ENCODE assay signal across 17 cellular contexts in the genomic region with DNA sequence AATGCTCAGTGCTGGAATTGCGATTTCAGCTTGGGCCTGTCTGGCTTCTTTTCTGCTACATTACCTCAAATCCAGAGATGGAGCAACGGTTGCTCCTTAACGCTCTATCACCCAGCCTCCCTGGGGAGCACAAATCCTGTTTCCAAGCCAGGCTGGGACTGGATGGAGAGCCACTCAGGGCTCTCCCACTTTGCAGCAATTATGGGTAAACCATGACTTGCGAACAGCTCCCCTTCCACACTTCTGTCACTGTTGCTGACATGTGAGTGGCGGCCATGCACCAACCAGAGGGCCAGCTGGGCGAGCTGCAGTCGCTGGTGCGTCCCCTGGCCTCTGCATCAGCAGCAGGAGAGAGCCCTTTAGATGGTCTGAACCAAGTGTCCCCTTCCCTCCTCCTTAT.
DNase-seq lines count a peak whose midpoint lies in the region; ATAC-seq and TF ChIP-seq lines count a peak whose summit lies in the region.
"Had no signal": no experiment of that assay in that cellular context is flagged by ENCODE, and none has a peak within 500 bp of the region (broad histone marks: within the 10 kb centered on the region; RNA-seq: fewer than 3 reads in every experiment).

No MANE protein-coding gene starts in this region.

- H3K27me3 ChIP-seq in breast epithelium, result no peaks in the 10 kb centered on the region
- H3K27me3 ChIP-seq in mammary epithelial cell (ENCODE audit: insufficient read depth, low read length), result peaks cover 4% of the 10 kb centered on the region
- no peaks in the 10 kb centered on the region for H3K27me3 ChIP-seq in vagina
- H3K27me3 ChIP-seq: spleen, upper lobe of right lung had no signal

- BruUV-seq in mammary epithelial cell (replicated peaks; lab: Mats Ljungman, UMichigan), result no TSS peak

- no peaks in the 10 kb centered on the region for H4K20me1 ChIP-seq in mammary epithelial cell (ENCODE audit: insufficient read depth, low read length)

- H3K36me3 ChIP-seq in breast epithelium, result no peaks in the 10 kb centered on the region
- no peaks in the 10 kb centered on the region for H3K36me3 ChIP-seq in mammary epithelial cell (ENCODE audit: insufficient read depth, low read length)
- H3K36me3 ChIP-seq in SK-N-MC (ENCODE audit: insufficient read depth, low read length), result no peaks in the 10 kb centered on the region
- H3K36me3 ChIP-seq in vagina, result no peaks in the 10 kb centered on the region
- H3K36me3 ChIP-seq: spleen, upper lobe of right lung had no signal

- H3K9me3 ChIP-seq in breast epithelium (no peaks in the 10 kb centered on the region), mammary epithelial cell (replicated peaks; ENCODE audit: insufficient read depth, low read length) (no peaks in the 10 kb centered on the region), SK-N-MC (ENCODE audit: low read depth, low read length) (no peaks in the 10 kb centered on the region), vagina (no peaks in the 10 kb centered on the region), T-helper 17 cell (ENCODE audit: control insufficient read depth, low read length, poor library complexity, severe bottlenecking) (no peaks in the 10 kb centered on the region)
- H3K9me3 ChIP-seq: spleen, upper lobe of right lung had no signal

- H3K27ac Mint-ChIP-seq in nephron, result peak overlapping the region; percentile 90 to 99 (median 97)
- no peak overlapping the region for H3K27ac Mint-ChIP-seq in T-helper 17 cell

- peak overlapping the region; percentile 48 to 87 for H3K27ac ChIP-seq in breast epithelium
- no peak overlapping the region for H3K27ac ChIP-seq in mammary epithelial cell (ENCODE audit: insufficient read depth, low read depth, low read length)
- H3K27ac ChIP-seq in SK-N-MC, result peak overlapping the region; percentile 99
- peak overlapping the region; percentile 84 for H3K27ac ChIP-seq in vagina
- H3K27ac ChIP-seq: upper lobe of right lung had no signal

- TF ChIP-seq POLR2A in breast epithelium (IDR thresholded peaks at IDR 0.05) (no peak), vagina (IDR thresholded peaks at IDR 0.05) (no peak)

- intact Hi-C loops in breast epithelium (cut with DNase I; ENCODE audit: low total_unique reads), result no loop called here
- intact Hi-C loops in mammary epithelial cell (cut with micrococcal nuclease), result no loop called here
- intact Hi-C loops in vagina (cut with DNase I), result no loop called here

- H3K4me1 ChIP-seq in breast epithelium, result peaks cover 0 to 6% of the 10 kb centered on the region in 2 donors
- H3K4me1 ChIP-seq in mammary epithelial cell (ENCODE audit: insufficient read depth, low read length), result no peaks in the 10 kb centered on the region
- H3K4me1 ChIP-seq in vagina, result peaks cover 31% of the 10 kb centered on the region
- H3K4me1 ChIP-seq: spleen, upper lobe of right lung had no signal

- no peaks in the 10 kb centered on the region for H3K27me3 Mint-ChIP-seq in nephron (ENCODE audit: low read depth)
- H3K27me3 Mint-ChIP-seq in T-helper 17 cell, result peaks cover 7% of the 10 kb centered on the region

- no peak overlapping the region for H2AFZ ChIP-seq in mammary epithelial cell (ENCODE audit: low read depth, low read length)

- DNase-seq in breast epithelium (ENCODE audit: low spot score in 2 of 2), result no peak
- DNase-seq in mammary epithelial cell, result no peak
- DNase-seq in SK-N-MC (ENCODE audit: low read depth, low spot score), result no peak
- no peak for DNase-seq in vagina (ENCODE audit: extremely low spot score in 2 of 2)
- no peak for DNase-seq in T-helper 17 cell
- no peak for DNase-seq in NCI-H345 (lab: John Stamatoyannopoulos, UW)
- DNase-seq: activated CD8-positive, alpha-beta memory T cell treated with anti-CD3 and anti-CD28 coated beads for 24 hours; activated naive CD8-positive, alpha-beta T cell treated with anti-CD3 and anti-CD28 coated beads, Interleukin-2, amount 50 U/mL, for 24 hours; CD8-positive, alpha-beta T cell; effector CD8-positive, alpha-beta T cell; H7; NCI-H1092; NCI-H2227 treated with DMSO at 0.1 percent for 48 hours; spleen; upper lobe of right lung had no signal

- CTCF ChIA-PET in mammary epithelial cell (lab: Charles Lee; ENCODE audit: low non-redundant PET), result no interaction called here

- H3K4me3 Mint-ChIP-seq in nephron, result no peak overlapping the region
- no peak overlapping the region for H3K4me3 Mint-ChIP-seq in T-helper 17 cell
- H3K4me3 Mint-ChIP-seq: activated naive CD8-positive, alpha-beta T cell treated with anti-CD3 and anti-CD28 coated beads, Interleukin-2, amount 50 U/mL, for 24 hours; CD8-positive, alpha-beta T cell had no signal

- no peaks in the 10 kb centered on the region for H3K36me3 Mint-ChIP-seq in nephron (ENCODE audit: low read depth)
- no peaks in the 10 kb centered on the region for H3K36me3 Mint-ChIP-seq in T-helper 17 cell (ENCODE audit: low read depth)
- H3K36me3 Mint-ChIP-seq: CD8-positive, alpha-beta T cell had no signal

- H3K79me2 ChIP-seq in mammary epithelial cell (ENCODE audit: insufficient read depth, low read length), result no peaks in the 10 kb centered on the region

- no peak for TF ChIP-seq CTCF in breast epithelium (IDR thresholded peaks at IDR 0.05)
- no peak for TF ChIP-seq CTCF in mammary epithelial cell (conservative IDR thresholded peaks at IDR 0.05 in 1 of 2, IDR thresholded peaks at IDR 0.05 in 1 of 2; ENCODE audit: extremely low read depth in 1 of 2, insufficient read depth in 1 of 2, low read depth in 1 of 2, low read length in 2 of 2)
- no peak for TF ChIP-seq CTCF in nephron (IDR thresholded peaks at IDR 0.05; ENCODE audit: unreplicated experiment in 3 of 3)
- TF ChIP-seq CTCF in vagina (IDR thresholded peaks at IDR 0.05), result no peak

- no peak overlapping the region for H3K9ac ChIP-seq in mammary epithelial cell (ENCODE audit: insufficient read depth, low read length)
- peak overlapping the region; percentile 67 for H3K9ac ChIP-seq in SK-N-MC (ENCODE audit: insufficient read length)

- H3K4me3 ChIP-seq in breast epithelium, result no peak overlapping the region
- no peak overlapping the region for H3K4me3 ChIP-seq in mammary epithelial cell (replicated peaks in 1 of 3; ENCODE audit: insufficient read depth in 1 of 3, low read depth in 2 of 3, low read length in 3 of 3)
- H3K4me3 ChIP-seq in SK-N-MC, result peak overlapping the region; percentile 68
- no peak overlapping the region for H3K4me3 ChIP-seq in vagina
- H3K4me3 ChIP-seq: spleen, upper lobe of right lung had no signal

- peaks cover 3% of the 10 kb centered on the region for H3K9me3 Mint-ChIP-seq in nephron
- H3K9me3 Mint-ChIP-seq: activated naive CD8-positive, alpha-beta T cell treated with anti-CD3 and anti-CD28 coated beads, Interleukin-2, amount 50 U/mL, for 24 hours; CD8-positive, alpha-beta T cell had no signal

- dilution Hi-C loops in mammary epithelial cell (cut with HindIII; ENCODE audit: low sequenced_read_pairs), result no loop called here

- ATAC-seq in HG02588 (IDR thresholded peaks at IDR 0.05; ENCODE audit: unreplicated experiment), result no peak
- ATAC-seq in T-helper 17 cell, result no peak
- ATAC-seq: CD8-positive, alpha-beta T cell; upper lobe of right lung had no signal

- peaks cover 50% of the 10 kb centered on the region for H3K4me1 Mint-ChIP-seq in nephron
- H3K4me1 Mint-ChIP-seq in T-helper 17 cell, result peaks cover 5% of the 10 kb centered on the region

- H3K4me2 ChIP-seq in mammary epithelial cell (ENCODE audit: insufficient read depth, low read depth, low read length), result no peak overlapping the region

- WGBS in mammary epithelial cell (ENCODE audit: low coverage, missing lambda C conversion rate), result 89% methylated on average over 7 of the region's 8 CpGs

- in situ Hi-C loops in mammary epithelial cell (cut with MboI; ENCODE audit: low sequenced_read_pairs in 2 of 2), result no loop called here
